Comparison of ENCODE assay signal across 23 cellular contexts in the genomic region with DNA sequence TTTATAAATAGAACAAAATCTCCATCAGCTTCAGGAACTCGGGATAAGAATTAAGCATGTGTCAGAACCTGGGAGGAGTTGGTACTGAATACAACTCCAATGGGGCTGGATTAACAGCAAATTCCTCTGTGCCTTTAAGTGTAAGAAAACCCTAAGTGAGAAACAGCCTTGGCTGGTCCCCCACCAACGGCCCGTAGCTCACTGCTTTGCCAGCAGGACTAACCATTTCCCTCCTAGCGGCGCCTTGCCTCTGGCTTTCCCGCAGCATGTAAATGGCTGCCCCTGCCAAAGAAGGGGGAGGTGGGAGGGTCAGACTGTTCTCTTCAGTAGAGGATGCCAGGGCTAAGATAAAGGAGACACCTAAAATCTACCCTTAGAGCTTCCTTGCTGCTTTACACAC. TPM values are rescaled to one million over a fixed set of nuclear protein-coding genes. Genes with fewer than 3 reads are reported as not detected.
A peak's percentile ranks its signal among the peaks of the same experiment; 100 is the strongest.
DNase-seq lines count a peak whose midpoint lies in the region; ATAC-seq and TF ChIP-seq lines count a peak whose summit lies in the region.
"Had no signal": no experiment of that assay in that cellular context is flagged by ENCODE, and none has a peak within 500 bp of the region (broad histone marks: within the 10 kb centered on the region; RNA-seq: fewer than 3 reads in every experiment).

No MANE protein-coding gene starts in this region.

- H3K4me1 ChIP-seq in right cardiac atrium (ENCODE audit: control insufficient read depth, insufficient read depth, low read length) (no peaks in the 10 kb centered on the region), right atrium auricular region (peaks cover 0 to 8% of the 10 kb centered on the region in 2 donors)

- intact Hi-C loops in right cardiac atrium (cut with DNase I), result no loop called here

- WGBS in right cardiac atrium, result 6% methylated on average over 6 of the region's 6 CpGs

- no peaks in the 10 kb centered on the region for H3K36me3 ChIP-seq in right atrium auricular region
- H3K36me3 ChIP-seq: ovary had no signal

- H3K27ac ChIP-seq in right cardiac atrium (ENCODE audit: low read length) (no peak overlapping the region), right atrium auricular region (no peak overlapping the region)
- H3K27ac ChIP-seq: C4-2B, dorsolateral prefrontal cortex, ovary, PC-9 had no signal

- ATAC-seq in right cardiac atrium (peak; percentile 33 to 35), HG03432 (IDR thresholded peaks at IDR 0.05; ENCODE audit: unreplicated experiment) (no peak), GM21825 (IDR thresholded peaks at IDR 0.05; ENCODE audit: unreplicated experiment) (no peak)
- ATAC-seq: activated T-cell treated with anti-CD3 and anti-CD28 coated beads, Interleukin-2, amount 50 U/mL, for 72 hours; HepG2; sciatic nerve had no signal

- TF ChIP-seq CTCF in right atrium auricular region (IDR thresholded peaks at IDR 0.05), result no peak

- H3K4me3 ChIP-seq in right cardiac atrium (ENCODE audit: low read length) (no peak overlapping the region), right atrium auricular region (no peak overlapping the region)
- H3K4me3 ChIP-seq: dorsolateral prefrontal cortex, ovary, PC-9 had no signal

- H3K27me3 ChIP-seq in right cardiac atrium (ENCODE audit: control insufficient read depth, insufficient read depth), result no peaks in the 10 kb centered on the region
- H3K27me3 ChIP-seq in right atrium auricular region, result no peaks in the 10 kb centered on the region
- H3K27me3 ChIP-seq: ovary had no signal

- peak; percentile 25 to 67 (median 57) for DNase-seq in right cardiac atrium
- no peak for DNase-seq in right atrium auricular region (ENCODE audit: low spot score)
- DNase-seq in astrocyte of the hippocampus (ENCODE audit: low read depth, low spot score), result peak; percentile 45
- peak; percentile 71 for DNase-seq in iPS-NIHi7 (ENCODE audit: extremely low spot score)
- no peak for DNase-seq in activated CD4-positive, alpha-beta T cell treated with anti-CD3 and anti-CD28 coated beads, Interleukin-2, amount 50 U/mL, for 1 hour
- DNase-seq in COR-L47 (lab: John Stamatoyannopoulos, UW), result no peak
- DNase-seq: activated CD4-positive, alpha-beta T cell treated with anti-CD3 and anti-CD28 coated beads for 48 hours; activated naive CD4-positive, alpha-beta T cell treated with anti-CD3 and anti-CD28 coated beads, Interleukin-2, amount 10 ng/mL, durations not matched to agents 7 days and 5 days; activated T-cell treated with anti-CD3 and anti-CD28 coated beads, Interleukin-2, amount 50 U/mL, for 72 hours; dorsolateral prefrontal cortex; foreskin melanocyte; NCI-H1092; NCI-H2029; PC-9 had no signal

- H3K9me3 ChIP-seq in right cardiac atrium (ENCODE audit: control insufficient read depth, low read length), result no peaks in the 10 kb centered on the region
- H3K9me3 ChIP-seq in right atrium auricular region, result no peaks in the 10 kb centered on the region
- H3K9me3 ChIP-seq: ovary had no signal

RNA-seq across cellular contexts. Expression of gene SH3GL3, which starts 51.1 kb away (rescaled TPM):
- total RNA-seq in right cardiac atrium (1 to 10 TPM; 1.2 to 4.1 (median 2.4) TPM), right atrium auricular region (1 to 10 TPM in 1 of 2 donors, not detected in 1; 4.1 TPM)
- polyA plus RNA-seq in right cardiac atrium, result 0.88 TPM
- total RNA-seq: G401; HepG2; LHCN-M2; T-helper 1 cell treated with Interleukin-12 subunit alpha and Interleukin-12 subunit beta and Interleukin-4 antibody, amounts not matched to agents 30 ng/mL and 1 ng/mL, for 36 hours had no signal
- polyA plus RNA-seq: HepG2 had no signal

Comparison
In these comparisons a context has a peak if more than half of its experiments do, and no peak if none do; other contexts are left out.
1. DNase-seq: peak in right cardiac atrium (3 of 3), astrocyte of the hippocampus (single experiment) and iPS-NIHi7 (single experiment); none in right atrium auricular region (single experiment), activated CD4-positive, alpha-beta T cell treated with anti-CD3 and anti-CD28 coated beads, Interleukin-2, amount 50 U/mL, for 1 hour (single experiment) and COR-L47 (single experiment).
2. ATAC-seq: peak in right cardiac atrium (2 of 2); none in HG03432 (single experiment) and GM21825 (single experiment).